In genomic region chr5:43042176-43042625, GRCh38 we compare ENCODE assay signal across 1 cellular context.
TF ChIP-seq lines count a peak whose summit lies in the region.

No MANE protein-coding gene starts in this region.

TF ChIP-seq in HepG2, 621 proteins besides CTCF, POLR2A, EP300 and RAD21 (continued from another document and continues in another):
- no peak for TF ChIP-seq ZNF441 (CRISPR knock-in tag; IDR thresholded peaks at IDR 0.05; ENCODE audit: borderline replicate concordance)
- TF ChIP-seq ZFX (CRISPR knock-in tag; IDR thresholded peaks at IDR 0.05; ENCODE audit: low read depth), result peak; percentile 60; the same call in 1 of the 2 replicates
- 0 out of 2 replicates have a peak, but pooled peaks have one; percentile 66 for TF ChIP-seq RNF2 (conservative IDR thresholded peaks at IDR 0.05; ENCODE audit: low read depth)
- TF ChIP-seq ZFY (CRISPR knock-in tag; IDR thresholded peaks at IDR 0.05), result 0 out of 2 replicates have a peak, but pooled peaks have one; percentile 18
- peak; percentile 93 for TF ChIP-seq BRF2 (CRISPR knock-in tag; IDR thresholded peaks at IDR 0.05)
- TF ChIP-seq MAFF (IDR thresholded peaks at IDR 0.05; ENCODE audit: low read depth, low read length), result peak; percentile 57; the same call in 1 of the 2 replicates
- peak; percentile 60 for TF ChIP-seq TARDBP (CRISPR knock-in tag; IDR thresholded peaks at IDR 0.05)
- TF ChIP-seq FOXO4 (CRISPR knock-in tag; conservative IDR thresholded peaks at IDR 0.05), result 0 out of 2 replicates have a peak, but pooled peaks have one; percentile 73
- TF ChIP-seq ZKSCAN5 (CRISPR knock-in tag; IDR thresholded peaks at IDR 0.05), result no peak
- peak; percentile 22; the same call in 1 of the 2 replicates for TF ChIP-seq RBFOX2 (IDR thresholded peaks at IDR 0.05; ENCODE audit: low read depth, low read length)
- TF ChIP-seq TOPORS (CRISPR knock-in tag; IDR thresholded peaks at IDR 0.05), result peak; percentile 59; the same call in 1 of the 2 replicates
- 0 out of 2 replicates have a peak, but pooled peaks have one; percentile 50 for TF ChIP-seq SAFB2 (CRISPR knock-in tag; IDR thresholded peaks at IDR 0.05; ENCODE audit: borderline replicate concordance, low read depth)
- no peak for TF ChIP-seq ZNF615 (CRISPR knock-in tag; IDR thresholded peaks at IDR 0.05; ENCODE audit: borderline replicate concordance)
- peak; percentile 31; the same call in 1 of the 2 replicates for TF ChIP-seq ZNF800 (CRISPR knock-in tag; IDR thresholded peaks at IDR 0.05)
- TF ChIP-seq NFKB2 (CRISPR knock-in tag; IDR thresholded peaks at IDR 0.05; ENCODE audit: borderline replicate concordance), result peak; percentile 77; the same call in 1 of the 2 replicates
- TF ChIP-seq HDAC2 (CRISPR knock-in tag; IDR thresholded peaks at IDR 0.05), result 0 out of 2 replicates have a peak, but pooled peaks have one; percentile 23
- no peak; the same call in 1 of the 2 replicates for TF ChIP-seq ZNF574 (CRISPR knock-in tag; IDR thresholded peaks at IDR 0.05)
- TF ChIP-seq YY1 (IDR thresholded peaks at IDR 0.05; ENCODE audit: insufficient read depth, insufficient replicate concordance, low read depth, low read length), result peak; percentile 79
- TF ChIP-seq ATRX (CRISPR knock-in tag; IDR thresholded peaks at IDR 0.05; ENCODE audit: borderline replicate concordance), result 0 out of 2 replicates have a peak, but pooled peaks have one; percentile 66
- TF ChIP-seq ZNF512 (CRISPR knock-in tag; IDR thresholded peaks at IDR 0.05), result peak; percentile 22; the same call in 1 of the 2 replicates
- TF ChIP-seq REL (CRISPR knock-in tag; conservative IDR thresholded peaks at IDR 0.05), result peak; percentile 62; the same call in 1 of the 2 replicates
- 0 out of 2 replicates have a peak, but pooled peaks have one; percentile 66 for TF ChIP-seq ZNF605 (CRISPR knock-in tag; IDR thresholded peaks at IDR 0.05)
- no peak for TF ChIP-seq E2F2 (CRISPR knock-in tag; IDR thresholded peaks at IDR 0.05; ENCODE audit: borderline replicate concordance)
- 0 out of 2 replicates have a peak, but pooled peaks have one; percentile 4 for TF ChIP-seq ZMYM3 (CRISPR knock-in tag; IDR thresholded peaks at IDR 0.05)
- TF ChIP-seq SKI (IDR thresholded peaks at IDR 0.05; ENCODE audit: partially characterized antibody), result peak; percentile 29
- 0 out of 2 replicates have a peak, but pooled peaks have one; percentile 52 for TF ChIP-seq MZF1 (CRISPR knock-in tag; IDR thresholded peaks at IDR 0.05; ENCODE audit: borderline replicate concordance)
- no peak for TF ChIP-seq ZNF556 (CRISPR knock-in tag; IDR thresholded peaks at IDR 0.05; ENCODE audit: borderline replicate concordance)
- TF ChIP-seq STAG1 (CRISPR knock-in tag; IDR thresholded peaks at IDR 0.05), result peak; percentile 36
- TF ChIP-seq ZNF468 (CRISPR knock-in tag; IDR thresholded peaks at IDR 0.05), result no peak
- TF ChIP-seq PTBP1 (IDR thresholded peaks at IDR 0.05; ENCODE audit: low read depth, low read length, poor library complexity, severe bottlenecking), result peak; percentile 34
- peak; percentile 73; the same call in 1 of the 2 replicates for TF ChIP-seq ZNF501 (CRISPR knock-in tag; IDR thresholded peaks at IDR 0.05)
- TF ChIP-seq SNAPC2 (CRISPR knock-in tag; IDR thresholded peaks at IDR 0.05), result peak; percentile 74; the same call in 1 of the 2 replicates
- peak; percentile 59; the same call in 1 of the 2 replicates for TF ChIP-seq MEIS2 (CRISPR knock-in tag; IDR thresholded peaks at IDR 0.05)
- TF ChIP-seq HBP1 (CRISPR knock-in tag; IDR thresholded peaks at IDR 0.05; ENCODE audit: low read depth), result 0 out of 2 replicates have a peak, but pooled peaks have one; percentile 24
- TF ChIP-seq HOXA9 (CRISPR knock-in tag; IDR thresholded peaks at IDR 0.05; ENCODE audit: borderline replicate concordance), result 0 out of 2 replicates have a peak, but pooled peaks have one; percentile 17
- TF ChIP-seq YEATS4 (CRISPR knock-in tag; IDR thresholded peaks at IDR 0.05; ENCODE audit: borderline replicate concordance), result peak; percentile 15; the same call in 1 of the 2 replicates
- TF ChIP-seq ZNF3 (CRISPR knock-in tag; IDR thresholded peaks at IDR 0.05), result no peak
- TF ChIP-seq ZNF124 (CRISPR knock-in tag; IDR thresholded peaks at IDR 0.05), result peak; percentile 64; the same call in 1 of the 2 replicates
- peak; percentile 72; the same call in 1 of the 2 replicates for TF ChIP-seq ZNF768 (CRISPR knock-in tag; IDR thresholded peaks at IDR 0.05)
- peak; percentile 17; the same call in 1 of the 2 replicates for TF ChIP-seq GMEB1 (CRISPR knock-in tag; IDR thresholded peaks at IDR 0.05; ENCODE audit: borderline replicate concordance)
- TF ChIP-seq CBX1 (IDR thresholded peaks at IDR 0.05; ENCODE audit: low read depth), result no peak
- TF ChIP-seq TRIM24 (CRISPR knock-in tag; IDR thresholded peaks at IDR 0.05), result no peak
- peak; percentile 59; the same call in 1 of the 2 replicates for TF ChIP-seq ZNF205 (CRISPR knock-in tag; IDR thresholded peaks at IDR 0.05)
- TF ChIP-seq ZNF607 (CRISPR knock-in tag; IDR thresholded peaks at IDR 0.05; ENCODE audit: borderline replicate concordance), result peak; percentile 46; the same call in 1 of the 2 replicates
- TF ChIP-seq ZNF674 (CRISPR knock-in tag; IDR thresholded peaks at IDR 0.05; ENCODE audit: low read depth), result no peak
- TF ChIP-seq KDM3A (CRISPR knock-in tag; IDR thresholded peaks at IDR 0.05; ENCODE audit: low read depth), result no peak; the same call in 1 of the 2 replicates
- peak; percentile 57; the same call in 1 of the 2 replicates for TF ChIP-seq ZNF788 (CRISPR knock-in tag; IDR thresholded peaks at IDR 0.05; ENCODE audit: borderline replicate concordance)
- 0 out of 2 replicates have a peak, but pooled peaks have one; percentile 8 for TF ChIP-seq ZNF225 (CRISPR knock-in tag; IDR thresholded peaks at IDR 0.05)
- peak; percentile 35; the same call in 1 of the 2 replicates for TF ChIP-seq ZSCAN31 (CRISPR knock-in tag; IDR thresholded peaks at IDR 0.05; ENCODE audit: low read depth)
- no peak for TF ChIP-seq EED (CRISPR knock-in tag; IDR thresholded peaks at IDR 0.05)
- 0 out of 2 replicates have a peak, but pooled peaks have one; percentile 6 for TF ChIP-seq PHF20 (CRISPR knock-in tag; IDR thresholded peaks at IDR 0.05)
- TF ChIP-seq FOSL2 (CRISPR knock-in tag; IDR thresholded peaks at IDR 0.05), result peak; percentile 2; the same call in 1 of the 2 replicates
- peak; percentile 98 for TF ChIP-seq HNRNPLL (IDR thresholded peaks at IDR 0.05; ENCODE audit: low read depth, low read length, poor library complexity, severe bottlenecking)
- TF ChIP-seq MAZ (IDR thresholded peaks at IDR 0.05; ENCODE audit: borderline replicate concordance, low read depth, low read length), result no peak
- TF ChIP-seq MAZ (CRISPR knock-in tag; IDR thresholded peaks at IDR 0.05; ENCODE audit: low read depth), result peak; percentile 22; the same call in 1 of the 2 replicates
- peak; percentile 58; the same call in 1 of the 2 replicates for TF ChIP-seq SAP130 (CRISPR knock-in tag; IDR thresholded peaks at IDR 0.05; ENCODE audit: low read depth)
- peak; percentile 16; the same call in 1 of the 2 replicates for TF ChIP-seq MEF2D (CRISPR knock-in tag; IDR thresholded peaks at IDR 0.05)
